Comparison of ENCODE assay signal across 8 cellular contexts in genomic region chr14:21852061-21852664, GRCh38.
DNase-seq lines count a peak whose midpoint lies in the region; ATAC-seq and TF ChIP-seq lines count a peak whose summit lies in the region.

No MANE protein-coding gene starts in this region.

- H3K9ac ChIP-seq in IMR-90 (ENCODE audit: low read depth, low read length) (no peak overlapping the region), mesendoderm (ENCODE audit: low read length) (no peak overlapping the region)

- H3K36me3 ChIP-seq in IMR-90 (ENCODE audit: control insufficient read depth, insufficient read depth, low read length): no peaks in the 10 kb centered on the region
- H3K36me3 ChIP-seq in mesendoderm (ENCODE audit: control insufficient read depth, insufficient read depth, low read length): no peaks in the 10 kb centered on the region

- no peak overlapping the region for H3K4me3 ChIP-seq in IMR-90 (ENCODE audit: insufficient read depth, low read depth, low read length)
- no peak overlapping the region for H3K4me3 ChIP-seq in mesendoderm (ENCODE audit: low read length)

- ATAC-seq in IMR-90 (ENCODE audit: low read depth) (no peak), esophagus mucosa (no peak), HG03457 (IDR thresholded peaks at IDR 0.05; ENCODE audit: unreplicated experiment) (no peak)

- no peak overlapping the region for H3K4me2 ChIP-seq in IMR-90 (ENCODE audit: low read depth, low read length)
- H3K4me2 ChIP-seq in mesendoderm (ENCODE audit: low read length): no peak overlapping the region

- H2BK15ac ChIP-seq in IMR-90 (ENCODE audit: low read depth, low read length): no peak overlapping the region
- no peak overlapping the region for H2BK15ac ChIP-seq in mesendoderm (replicated peaks; ENCODE audit: low read depth)

- TF ChIP-seq POLR2A in IMR-90 (IDR thresholded peaks at IDR 0.05; ENCODE audit: low read depth, low read length): no peak

- H3K9me3 ChIP-seq in IMR-90 (ENCODE audit: control insufficient read depth, insufficient read depth, low read length): no peaks in the 10 kb centered on the region

- H2AK5ac ChIP-seq in IMR-90 (ENCODE audit: low read depth, low read length) (no peak overlapping the region), mesendoderm (ENCODE audit: low read length) (no peak overlapping the region)

- no peaks in the 10 kb centered on the region for H3K9me1 ChIP-seq in IMR-90 (ENCODE audit: insufficient read depth, low read length)

- dilution Hi-C loops in IMR-90 (cut with HindIII; ENCODE audit: low sequenced_read_pairs, unreplicated experiment): no loop called here

- DNase-seq in GM10248 (ENCODE audit: extremely low spot score) (peak; percentile 26), IMR-90 (peak; percentile 20), mesendoderm (peak; percentile 66)
- peak; percentile 37 for DNase-seq in activated CD4-positive, CD25-positive, alpha-beta regulatory T cell treated with anti-CD3 and anti-CD28 coated beads, Interleukin-2, amount 50 U/mL, for 16 hours (ENCODE audit: low read depth, low spot score)
- peak; percentile 57 for DNase-seq in central memory CD4-positive, alpha-beta T cell
- DNase-seq in stimulated activated CD8-positive, alpha-beta memory T cell treated with anti-CD3 and anti-CD28 coated beads, Interleukin-7, amount 100 ng/mL, for 24 hours (ENCODE audit: low read depth): peak; percentile 33

- POLR2A ChIA-PET in GM10248 (lab: Yijun Ruan, JAX) (no interaction called here), IMR-90 (lab: Charles Lee; ENCODE audit: unreplicated experiment) (no interaction called here)

- H3K4ac ChIP-seq in IMR-90 (ENCODE audit: low read depth, low read length) (no peak overlapping the region), mesendoderm (ENCODE audit: low read depth, low read length) (no peak overlapping the region)

- no peak overlapping the region for H3K27ac ChIP-seq in IMR-90 (ENCODE audit: insufficient read depth, low read length)
- H3K27ac ChIP-seq in mesendoderm (ENCODE audit: low read depth, low read length): no peak overlapping the region

- TF ChIP-seq CTCF in GM10248 (IDR thresholded peaks at IDR 0.05; ENCODE audit: control extremely low read depth, extremely low read depth, low read depth, missing control alignments) (peak; percentile 86), IMR-90 (conservative IDR thresholded peaks at IDR 0.05; ENCODE audit: low read depth, low read length) (peak; percentile 59)

- no peak for TF ChIP-seq RAD21 in IMR-90 (IDR thresholded peaks at IDR 0.05; ENCODE audit: low read length)

- H3K18ac ChIP-seq in IMR-90 (ENCODE audit: low read depth, low read length) (no peak overlapping the region), mesendoderm (ENCODE audit: low read length) (no peak overlapping the region)

- no peak overlapping the region for H3K14ac ChIP-seq in IMR-90 (replicated peaks; ENCODE audit: low read depth, low read length)

- no peak overlapping the region for H2BK20ac ChIP-seq in IMR-90 (ENCODE audit: low read depth, low read length)

- H2AK9ac ChIP-seq in IMR-90 (replicated peaks; ENCODE audit: low read depth, low read length, poor library complexity): no peak overlapping the region

- H4K91ac ChIP-seq in IMR-90 (ENCODE audit: insufficient read depth, low read depth, low read length): no peak overlapping the region

- in situ Hi-C loops in IMR-90 (cut with MboI; ENCODE audit: low sequenced_read_pairs): no loop called here

- no peaks in the 10 kb centered on the region for H3K79me2 ChIP-seq in mesendoderm (ENCODE audit: control insufficient read depth, insufficient read depth, low read length)

- H2BK120ac ChIP-seq in IMR-90 (ENCODE audit: low read depth, low read length): no peak overlapping the region
- no peak overlapping the region for H2BK120ac ChIP-seq in mesendoderm (ENCODE audit: low read depth, low read length)

- H2BK5ac ChIP-seq in IMR-90 (ENCODE audit: low read depth, low read length, poor library complexity, severe bottlenecking) (no peak overlapping the region), mesendoderm (ENCODE audit: low read length) (no peak overlapping the region)

- CTCF ChIA-PET in GM10248 (lab: Yijun Ruan, JAX) (interaction anchor here (0.7 to 1.5 kb wide), 20 partner anchors 9 to 141 kb away, joined by 3 to 10 read pairs (median 4); no protein-coding TSS in a partner anchor), IMR-90 (lab: Yijun Ruan, JAX) (interaction anchor here (0.6 to 1.2 kb wide), 3 partner anchors 12 to 22 kb away, joined by 3 to 5 read pairs (median 3); no protein-coding TSS in a partner anchor)

- H4K8ac ChIP-seq in IMR-90 (ENCODE audit: low read depth in 2 of 2, low read length in 2 of 2) (no peak overlapping the region), mesendoderm (ENCODE audit: low read depth, low read length) (no peak overlapping the region)

- H4K5ac ChIP-seq in IMR-90 (ENCODE audit: low read depth, low read length) (no peak overlapping the region), mesendoderm (ENCODE audit: low read length) (no peak overlapping the region)

- no peaks in the 10 kb centered on the region for H3K4me1 ChIP-seq in IMR-90 (ENCODE audit: control insufficient read depth, insufficient read depth, low read length)
- no peaks in the 10 kb centered on the region for H3K4me1 ChIP-seq in mesendoderm (ENCODE audit: control insufficient read depth, low read depth, low read length)

- H3K79me1 ChIP-seq in IMR-90 (ENCODE audit: low read depth in 1 of 2, low read length in 2 of 2): no peaks in the 10 kb centered on the region
- no peaks in the 10 kb centered on the region for H3K79me1 ChIP-seq in mesendoderm (ENCODE audit: low read length)

- no CpG with 5 or more reads among the region's 4 CpGs for WGBS in IMR-90 (ENCODE audit: extremely low coverage in 2 of 2, insufficient read length in 1 of 2), 2 experiments
- no CpG with 5 or more reads among the region's 4 CpGs for WGBS in mesendoderm (ENCODE audit: extremely low coverage, insufficient coverage, low lambda C conversion rate)

- intact Hi-C loops in IMR-90 (cut with micrococcal nuclease): no loop called here

- H3K27me3 ChIP-seq in IMR-90 (ENCODE audit: control insufficient read depth, insufficient read depth, low read length) (no peaks in the 10 kb centered on the region), mesendoderm (ENCODE audit: insufficient read depth, low read length, poor library complexity) (no peaks in the 10 kb centered on the region)

- no TSS peak for BruUV-seq in IMR-90 (replicated peaks; lab: Mats Ljungman, UMichigan)

- no peaks in the 10 kb centered on the region for H4K20me1 ChIP-seq in IMR-90 (ENCODE audit: insufficient read depth, low read length)

- H3K56ac ChIP-seq in IMR-90 (ENCODE audit: extremely low read depth, insufficient read depth, low read length) (no peak overlapping the region), mesendoderm (ENCODE audit: low read length) (no peak overlapping the region)

- H2AFZ ChIP-seq in IMR-90 (replicated peaks; ENCODE audit: low read length, poor library complexity): no peak overlapping the region

- H3K23ac ChIP-seq in IMR-90 (ENCODE audit: low read depth, low read length) (no peak overlapping the region), mesendoderm (ENCODE audit: low read length) (no peak overlapping the region)

TF ChIP-seq in IMR-90, 13 proteins besides CTCF, POLR2A, EP300 and RAD21:
- no peak for TF ChIP-seq NFE2L2 (IDR thresholded peaks at IDR 0.05; ENCODE audit: low read depth, low read length)
- no peak for TF ChIP-seq CHD1 (IDR thresholded peaks at IDR 0.05; ENCODE audit: low read depth, low read length)
- TF ChIP-seq SMC3 (IDR thresholded peaks at IDR 0.05; ENCODE audit: low read depth, low read length): no peak
- TF ChIP-seq ELK1 (IDR thresholded peaks at IDR 0.05; ENCODE audit: borderline replicate concordance, low read depth, low read length): no peak
- no peak for TF ChIP-seq CEBPB (IDR thresholded peaks at IDR 0.05; ENCODE audit: low read depth, low read length)
- TF ChIP-seq FOS (IDR thresholded peaks at IDR 0.05; ENCODE audit: low read depth, low read length): no peak
- no peak for TF ChIP-seq RFX5 (IDR thresholded peaks at IDR 0.05; ENCODE audit: low read depth, low read length)
